2 cellular contexts compared by ENCODE assay signal in the genomic region with DNA sequence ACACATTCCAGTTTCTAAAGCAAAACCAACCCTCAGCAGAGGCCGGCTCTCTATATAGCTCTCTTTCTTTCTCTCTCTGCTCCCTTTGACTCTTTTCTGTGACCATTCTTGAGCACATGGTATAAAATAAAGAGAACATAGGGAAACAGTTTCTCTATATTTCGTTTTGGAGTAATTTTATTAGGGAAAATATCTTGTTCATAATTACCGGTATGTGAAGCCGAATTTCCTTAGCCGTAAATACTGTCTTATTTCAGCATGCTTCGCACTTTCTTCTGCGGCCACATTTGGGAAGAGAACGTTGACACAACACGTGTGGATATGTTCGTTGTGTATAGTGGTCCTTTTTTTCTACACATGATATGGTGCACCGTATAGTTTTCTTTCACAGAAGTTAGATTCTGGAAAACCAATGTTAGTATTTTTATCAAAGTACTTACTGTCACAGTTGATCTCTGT.
A peak's percentile ranks its signal among the peaks of the same experiment; 100 is the strongest.
TF ChIP-seq lines count a peak whose summit lies in the region.

No MANE protein-coding gene starts in this region.

TF ChIP-seq in HepG2, 621 proteins besides CTCF, POLR2A, EP300 and RAD21:
- TF ChIP-seq ZNF124 (CRISPR knock-in tag; IDR thresholded peaks at IDR 0.05), result no peak
- no peak for TF ChIP-seq ZNF550 (CRISPR knock-in tag; IDR thresholded peaks at IDR 0.05; ENCODE audit: borderline replicate concordance)
- TF ChIP-seq, protein P1, sequence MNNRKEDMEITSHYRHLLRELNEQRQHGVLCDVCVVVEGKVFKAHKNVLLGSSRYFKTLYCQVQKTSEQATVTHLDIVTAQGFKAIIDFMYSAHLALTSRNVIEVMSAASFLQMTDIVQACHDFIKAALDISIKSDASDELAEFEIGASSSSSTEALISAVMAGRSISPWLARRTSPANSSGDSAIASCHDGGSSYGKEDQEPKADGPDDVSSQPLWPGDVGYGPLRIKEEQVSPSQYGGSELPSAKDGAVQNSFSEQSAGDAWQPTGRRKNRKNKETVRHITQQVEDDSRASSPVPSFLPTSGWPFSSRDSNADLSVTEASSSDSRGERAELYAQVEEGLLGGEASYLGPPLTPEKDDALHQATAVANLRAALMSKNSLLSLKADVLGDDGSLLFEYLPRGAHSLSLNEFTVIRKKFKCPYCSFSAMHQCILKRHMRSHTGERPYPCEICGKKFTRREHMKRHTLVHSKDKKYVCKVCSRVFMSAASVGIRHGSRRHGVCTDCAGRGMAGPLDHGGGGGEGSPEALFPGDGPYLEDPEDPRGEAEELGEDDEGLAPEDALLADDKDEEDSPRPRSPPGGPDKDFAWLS (CRISPR knock-in tag; IDR thresholded peaks at IDR 0.05; ENCODE audit: borderline replicate concordance), result no peak
- TF ChIP-seq CENPX (CRISPR knock-in tag; IDR thresholded peaks at IDR 0.05), result no peak
- TF ChIP-seq ZNF775 (CRISPR knock-in tag; IDR thresholded peaks at IDR 0.05; ENCODE audit: borderline replicate concordance), result no peak

TF ChIP-seq in K562, 482 proteins besides CTCF, POLR2A, EP300 and RAD21 (continues in another document):
- no peak for TF ChIP-seq NR2C2 (CRISPR knock-in tag; IDR thresholded peaks at IDR 0.05)
- peak; percentile 83 for TF ChIP-seq NR2C2 (tag; IDR thresholded peaks at IDR 0.05)
- no peak for TF ChIP-seq NR1H2 (CRISPR knock-in tag; IDR thresholded peaks at IDR 0.05)
- no peak for TF ChIP-seq ZNF146 (CRISPR knock-in tag; IDR thresholded peaks at IDR 0.05; ENCODE audit: unreplicated experiment)
- TF ChIP-seq, protein P2, sequence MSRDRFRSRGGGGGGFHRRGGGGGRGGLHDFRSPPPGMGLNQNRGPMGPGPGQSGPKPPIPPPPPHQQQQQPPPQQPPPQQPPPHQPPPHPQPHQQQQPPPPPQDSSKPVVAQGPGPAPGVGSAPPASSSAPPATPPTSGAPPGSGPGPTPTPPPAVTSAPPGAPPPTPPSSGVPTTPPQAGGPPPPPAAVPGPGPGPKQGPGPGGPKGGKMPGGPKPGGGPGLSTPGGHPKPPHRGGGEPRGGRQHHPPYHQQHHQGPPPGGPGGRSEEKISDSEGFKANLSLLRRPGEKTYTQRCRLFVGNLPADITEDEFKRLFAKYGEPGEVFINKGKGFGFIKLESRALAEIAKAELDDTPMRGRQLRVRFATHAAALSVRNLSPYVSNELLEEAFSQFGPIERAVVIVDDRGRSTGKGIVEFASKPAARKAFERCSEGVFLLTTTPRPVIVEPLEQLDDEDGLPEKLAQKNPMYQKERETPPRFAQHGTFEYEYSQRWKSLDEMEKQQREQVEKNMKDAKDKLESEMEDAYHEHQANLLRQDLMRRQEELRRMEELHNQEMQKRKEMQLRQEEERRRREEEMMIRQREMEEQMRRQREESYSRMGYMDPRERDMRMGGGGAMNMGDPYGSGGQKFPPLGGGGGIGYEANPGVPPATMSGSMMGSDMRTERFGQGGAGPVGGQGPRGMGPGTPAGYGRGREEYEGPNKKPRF (IDR thresholded peaks at IDR 0.05; ENCODE audit: low read depth, low read length), result no peak
- TF ChIP-seq, protein P3, sequence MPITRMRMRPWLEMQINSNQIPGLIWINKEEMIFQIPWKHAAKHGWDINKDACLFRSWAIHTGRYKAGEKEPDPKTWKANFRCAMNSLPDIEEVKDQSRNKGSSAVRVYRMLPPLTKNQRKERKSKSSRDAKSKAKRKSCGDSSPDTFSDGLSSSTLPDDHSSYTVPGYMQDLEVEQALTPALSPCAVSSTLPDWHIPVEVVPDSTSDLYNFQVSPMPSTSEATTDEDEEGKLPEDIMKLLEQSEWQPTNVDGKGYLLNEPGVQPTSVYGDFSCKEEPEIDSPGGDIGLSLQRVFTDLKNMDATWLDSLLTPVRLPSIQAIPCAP (CRISPR knock-in tag; IDR thresholded peaks at IDR 0.05; ENCODE audit: borderline replicate concordance), result no peak
- peak; percentile 70; the same call in 1 of the 2 replicates for TF ChIP-seq GTF2E2 (tag; IDR thresholded peaks at IDR 0.05)
- TF ChIP-seq, protein P4, sequence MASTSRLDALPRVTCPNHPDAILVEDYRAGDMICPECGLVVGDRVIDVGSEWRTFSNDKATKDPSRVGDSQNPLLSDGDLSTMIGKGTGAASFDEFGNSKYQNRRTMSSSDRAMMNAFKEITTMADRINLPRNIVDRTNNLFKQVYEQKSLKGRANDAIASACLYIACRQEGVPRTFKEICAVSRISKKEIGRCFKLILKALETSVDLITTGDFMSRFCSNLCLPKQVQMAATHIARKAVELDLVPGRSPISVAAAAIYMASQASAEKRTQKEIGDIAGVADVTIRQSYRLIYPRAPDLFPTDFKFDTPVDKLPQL (IDR thresholded peaks at IDR 0.05; ENCODE audit: extremely low read depth, insufficient read length), result no peak
- no peak for TF ChIP-seq JUNB (CRISPR knock-in tag; conservative IDR thresholded peaks at IDR 0.05)
- peak; percentile 14; the same call in 1 of the 2 replicates for TF ChIP-seq NR2C1 (IDR thresholded peaks at IDR 0.05)
- TF ChIP-seq NR2C1 (tag; IDR thresholded peaks at IDR 0.05), result no peak
- TF ChIP-seq ZNF408 (CRISPR knock-in tag; IDR thresholded peaks at IDR 0.05; ENCODE audit: low read depth), result no peak
- TF ChIP-seq BACH1 (tag; IDR thresholded peaks at IDR 0.05), result peak; percentile 43; the same call in 1 of the 2 replicates
- no peak for TF ChIP-seq CHD1 (IDR thresholded peaks at IDR 0.05; ENCODE audit: low read length)
- TF ChIP-seq ZNF282 (CRISPR knock-in tag; IDR thresholded peaks at IDR 0.05), result no peak
- TF ChIP-seq, protein P5, sequence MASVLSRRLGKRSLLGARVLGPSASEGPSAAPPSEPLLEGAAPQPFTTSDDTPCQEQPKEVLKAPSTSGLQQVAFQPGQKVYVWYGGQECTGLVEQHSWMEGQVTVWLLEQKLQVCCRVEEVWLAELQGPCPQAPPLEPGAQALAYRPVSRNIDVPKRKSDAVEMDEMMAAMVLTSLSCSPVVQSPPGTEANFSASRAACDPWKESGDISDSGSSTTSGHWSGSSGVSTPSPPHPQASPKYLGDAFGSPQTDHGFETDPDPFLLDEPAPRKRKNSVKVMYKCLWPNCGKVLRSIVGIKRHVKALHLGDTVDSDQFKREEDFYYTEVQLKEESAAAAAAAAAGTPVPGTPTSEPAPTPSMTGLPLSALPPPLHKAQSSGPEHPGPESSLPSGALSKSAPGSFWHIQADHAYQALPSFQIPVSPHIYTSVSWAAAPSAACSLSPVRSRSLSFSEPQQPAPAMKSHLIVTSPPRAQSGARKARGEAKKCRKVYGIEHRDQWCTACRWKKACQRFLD (CRISPR knock-in tag; IDR thresholded peaks at IDR 0.05), result peak; percentile 69; the same call in 1 of the 2 replicates
- TF ChIP-seq, protein P6, sequence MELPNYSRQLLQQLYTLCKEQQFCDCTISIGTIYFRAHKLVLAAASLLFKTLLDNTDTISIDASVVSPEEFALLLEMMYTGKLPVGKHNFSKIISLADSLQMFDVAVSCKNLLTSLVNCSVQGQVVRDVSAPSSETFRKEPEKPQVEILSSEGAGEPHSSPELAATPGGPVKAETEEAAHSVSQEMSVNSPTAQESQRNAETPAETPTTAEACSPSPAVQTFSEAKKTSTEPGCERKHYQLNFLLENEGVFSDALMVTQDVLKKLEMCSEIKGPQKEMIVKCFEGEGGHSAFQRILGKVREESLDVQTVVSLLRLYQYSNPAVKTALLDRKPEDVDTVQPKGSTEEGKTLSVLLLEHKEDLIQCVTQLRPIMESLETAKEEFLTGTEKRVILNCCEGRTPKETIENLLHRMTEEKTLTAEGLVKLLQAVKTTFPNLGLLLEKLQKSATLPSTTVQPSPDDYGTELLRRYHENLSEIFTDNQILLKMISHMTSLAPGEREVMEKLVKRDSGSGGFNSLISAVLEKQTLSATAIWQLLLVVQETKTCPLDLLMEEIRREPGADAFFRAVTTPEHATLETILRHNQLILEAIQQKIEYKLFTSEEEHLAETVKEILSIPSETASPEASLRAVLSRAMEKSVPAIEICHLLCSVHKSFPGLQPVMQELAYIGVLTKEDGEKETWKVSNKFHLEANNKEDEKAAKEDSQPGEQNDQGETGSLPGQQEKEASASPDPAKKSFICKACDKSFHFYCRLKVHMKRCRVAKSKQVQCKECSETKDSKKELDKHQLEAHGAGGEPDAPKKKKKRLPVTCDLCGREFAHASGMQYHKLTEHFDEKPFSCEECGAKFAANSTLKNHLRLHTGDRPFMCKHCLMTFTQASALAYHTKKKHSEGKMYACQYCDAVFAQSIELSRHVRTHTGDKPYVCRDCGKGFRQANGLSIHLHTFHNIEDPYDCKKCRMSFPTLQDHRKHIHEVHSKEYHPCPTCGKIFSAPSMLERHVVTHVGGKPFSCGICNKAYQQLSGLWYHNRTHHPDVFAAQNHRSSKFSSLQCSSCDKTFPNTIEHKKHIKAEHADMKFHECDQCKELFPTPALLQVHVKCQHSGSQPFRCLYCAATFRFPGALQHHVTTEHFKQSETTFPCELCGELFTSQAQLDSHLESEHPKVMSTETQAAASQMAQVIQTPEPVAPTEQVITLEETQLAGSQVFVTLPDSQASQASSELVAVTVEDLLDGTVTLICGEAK (IDR thresholded peaks at IDR 0.05), result peak; percentile 59; the same call in 1 of the 2 replicates
- TF ChIP-seq, protein P6 (CRISPR knock-in tag; IDR thresholded peaks at IDR 0.05), result no peak
- TF ChIP-seq, protein P7, sequence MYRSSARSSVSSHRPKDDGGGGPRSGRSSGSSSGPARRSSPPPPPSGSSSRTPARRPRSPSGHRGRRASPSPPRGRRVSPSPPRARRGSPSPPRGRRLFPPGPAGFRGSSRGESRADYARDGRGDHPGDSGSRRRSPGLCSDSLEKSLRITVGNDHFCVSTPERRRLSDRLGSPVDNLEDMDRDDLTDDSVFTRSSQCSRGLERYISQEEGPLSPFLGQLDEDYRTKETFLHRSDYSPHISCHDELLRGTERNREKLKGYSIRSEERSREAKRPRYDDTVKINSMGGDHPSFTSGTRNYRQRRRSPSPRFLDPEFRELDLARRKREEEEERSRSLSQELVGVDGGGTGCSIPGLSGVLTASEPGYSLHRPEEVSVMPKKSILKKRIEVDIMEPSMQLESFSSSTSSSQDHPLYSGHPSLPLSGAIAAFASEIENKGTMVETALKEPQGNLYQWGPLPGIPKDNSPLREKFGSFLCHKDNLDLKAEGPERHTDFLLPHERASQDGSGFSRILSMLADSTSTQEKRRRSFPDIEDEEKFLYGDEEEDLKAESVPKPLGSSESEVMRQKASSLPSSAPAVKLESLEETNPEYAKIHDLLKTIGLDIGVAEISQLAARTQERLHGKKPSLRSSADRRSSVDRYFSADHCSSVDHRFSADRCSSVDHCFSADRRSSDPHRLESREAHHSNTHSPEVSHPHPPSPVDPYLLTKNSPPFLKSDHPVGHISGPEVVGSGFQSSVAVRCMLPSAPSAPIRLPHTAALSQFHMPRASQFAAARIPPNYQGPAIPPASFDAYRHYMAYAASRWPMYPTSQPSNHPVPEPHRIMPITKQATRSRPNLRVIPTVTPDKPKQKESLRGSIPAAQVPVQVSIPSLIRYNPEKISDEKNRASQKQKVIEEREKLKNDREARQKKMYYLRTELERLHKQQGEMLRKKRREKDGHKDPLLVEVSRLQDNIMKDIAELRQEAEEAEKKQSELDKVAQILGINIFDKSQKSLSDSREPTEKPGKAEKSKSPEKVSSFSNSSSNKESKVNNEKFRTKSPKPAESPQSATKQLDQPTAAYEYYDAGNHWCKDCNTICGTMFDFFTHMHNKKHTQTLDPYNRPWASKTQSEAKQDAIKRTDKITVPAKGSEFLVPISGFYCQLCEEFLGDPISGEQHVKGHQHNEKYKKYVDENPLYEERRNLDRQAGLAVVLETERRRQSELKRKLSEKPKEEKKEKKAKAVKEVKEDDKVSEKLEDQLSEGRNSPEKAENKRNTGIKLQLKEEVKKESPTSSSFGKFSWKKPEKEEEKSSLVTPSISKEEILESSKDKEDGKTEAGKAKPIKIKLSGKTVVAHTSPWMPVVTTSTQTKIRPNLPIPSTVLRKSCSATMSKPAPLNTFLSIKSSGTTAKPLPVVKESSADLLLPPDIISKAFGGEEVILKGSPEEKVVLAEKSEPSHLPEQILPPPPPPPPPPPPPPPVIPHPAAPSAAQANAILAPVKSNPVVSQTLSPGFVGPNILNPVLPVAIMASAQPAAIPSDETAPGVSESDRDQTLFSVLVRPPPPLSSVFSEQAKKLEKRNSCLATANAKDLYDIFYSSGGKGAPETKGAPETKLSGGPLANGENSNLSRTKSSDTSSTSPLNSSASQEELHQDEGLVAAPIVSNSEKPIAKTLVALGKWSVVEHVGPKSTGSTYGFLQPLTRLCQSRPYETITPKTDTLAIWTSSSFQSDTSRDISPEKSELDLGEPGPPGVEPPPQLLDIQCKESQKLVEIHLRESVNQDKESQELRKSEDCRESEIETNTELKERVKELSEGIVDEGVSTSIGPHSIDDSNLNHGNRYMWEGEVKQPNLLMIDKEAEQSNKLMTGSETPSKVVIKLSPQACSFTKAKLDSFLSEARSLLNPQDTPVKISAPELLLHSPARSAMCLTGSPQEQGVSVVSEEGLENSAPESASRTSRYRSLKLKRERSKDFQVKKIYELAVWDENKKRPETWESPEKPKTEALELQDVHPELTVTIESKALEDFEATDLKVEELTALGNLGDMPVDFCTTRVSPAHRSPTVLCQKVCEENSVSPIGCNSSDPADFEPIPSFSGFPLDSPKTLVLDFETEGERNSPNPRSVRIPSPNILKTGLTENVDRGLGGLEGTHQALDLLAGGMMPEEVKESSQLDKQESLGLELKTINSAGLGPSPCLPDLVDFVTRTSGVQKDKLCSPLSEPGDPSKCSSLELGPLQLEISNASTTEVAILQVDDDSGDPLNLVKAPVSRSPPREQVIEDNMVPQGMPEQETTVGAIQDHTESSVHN (IDR thresholded peaks at IDR 0.05; ENCODE audit: borderline replicate concordance in 1 of 2, low read depth in 1 of 2), result peak in 1 of 2 experiments; percentile 36; a peak in 1 of 4 replicates
- TF ChIP-seq ZNF584 (CRISPR knock-in tag; IDR thresholded peaks at IDR 0.05; ENCODE audit: low read depth), result 0 out of 2 replicates have a peak, but pooled peaks have one; percentile 0
- no peak for TF ChIP-seq CREBBP (IDR thresholded peaks at IDR 0.05; ENCODE audit: low read depth, low read length)
- TF ChIP-seq PHF8 (IDR thresholded peaks at IDR 0.05; ENCODE audit: borderline replicate concordance, low read length), result no peak
- TF ChIP-seq ARNT (IDR thresholded peaks at IDR 0.05), result peak in 1 of 2 experiments; percentile 35; a peak in 1 of 4 replicates
- TF ChIP-seq MED1 (CRISPR knock-in tag; IDR thresholded peaks at IDR 0.05; ENCODE audit: borderline replicate concordance), result no peak
- TF ChIP-seq ETV1 (tag; conservative IDR thresholded peaks at IDR 0.05; ENCODE audit: low read depth), result no peak
